Comparison of ENCODE assay signal across 17 cellular contexts in genomic region chr2:66531156-66531555, GRCh38.
DNase-seq lines count a peak whose midpoint lies in the region; ATAC-seq, FAIRE-seq and TF ChIP-seq lines count a peak whose summit lies in the region.
"Had no signal": no experiment of that assay in that cellular context is flagged by ENCODE, and none has a peak within 500 bp of the region (broad histone marks: within the 10 kb centered on the region; RNA-seq: fewer than 3 reads in every experiment).

No MANE protein-coding gene starts in this region.

- H3K36me3 ChIP-seq in astrocyte (ENCODE audit: insufficient read depth, low read length), result no peaks in the 10 kb centered on the region
- H3K36me3 ChIP-seq in mesenchymal stem cell (ENCODE audit: control insufficient read depth in 1 of 2, insufficient read depth in 2 of 2, low read depth in 1 of 2, low read length in 2 of 2), result peaks cover 0 to 27% of the 10 kb centered on the region in 2 experiments
- H3K36me3 ChIP-seq in HAP-1 (replicated peaks), result no peaks in the 10 kb centered on the region
- H3K36me3 ChIP-seq: BLaER1 had no signal

- no peak overlapping the region for H2BK15ac ChIP-seq in mesenchymal stem cell (ENCODE audit: low read depth, poor library complexity, severe bottlenecking)

- no peaks in the 10 kb centered on the region for H3K36me3 Mint-ChIP-seq in astrocyte (ENCODE audit: low read depth, unreplicated experiment)
- no peaks in the 10 kb centered on the region for H3K36me3 Mint-ChIP-seq in activated CD8-positive, alpha-beta T cell treated with anti-CD3 and anti-CD28 coated beads for 36 hours (ENCODE audit: low read depth)
- H3K36me3 Mint-ChIP-seq: CD8-positive, alpha-beta T cell had no signal

- no peak overlapping the region for H2BK12ac ChIP-seq in mesenchymal stem cell (ENCODE audit: low read length in 2 of 2)

- H3K14ac ChIP-seq in mesenchymal stem cell (ENCODE audit: low read length in 2 of 2), result no peak overlapping the region

- H4K8ac ChIP-seq in mesenchymal stem cell (ENCODE audit: low read length), result no peak overlapping the region

- H3K27ac Mint-ChIP-seq in astrocyte (ENCODE audit: unreplicated experiment), result no peak overlapping the region
- no peak overlapping the region for H3K27ac Mint-ChIP-seq in activated CD8-positive, alpha-beta T cell treated with anti-CD3 and anti-CD28 coated beads for 36 hours
- H3K27ac Mint-ChIP-seq: CD8-positive, alpha-beta T cell had no signal

- H4K91ac ChIP-seq in mesenchymal stem cell (ENCODE audit: low read length), result no peak overlapping the region

- no peak overlapping the region for H3K27ac ChIP-seq in astrocyte (ENCODE audit: low read depth, low read length)
- H3K27ac ChIP-seq in mesenchymal stem cell (ENCODE audit: low read length, poor library complexity, severe bottlenecking), result no peak overlapping the region
- H3K27ac ChIP-seq: BLaER1, PC-9 had no signal

- H3K9me3 ChIP-seq in astrocyte (ENCODE audit: insufficient read depth, low read depth, low read length) (no peaks in the 10 kb centered on the region), mesenchymal stem cell (ENCODE audit: control insufficient read depth, low read length) (no peaks in the 10 kb centered on the region), HAP-1 (no peaks in the 10 kb centered on the region)
- H3K9me3 ChIP-seq: BLaER1 had no signal

- H3K4me1 ChIP-seq in astrocyte (ENCODE audit: insufficient read depth, low read length), result no peaks in the 10 kb centered on the region
- no peaks in the 10 kb centered on the region for H3K4me1 ChIP-seq in mesenchymal stem cell (ENCODE audit: control insufficient read depth, insufficient read depth, low read depth, low read length)
- peaks cover 22% of the 10 kb centered on the region for H3K4me1 ChIP-seq in HAP-1
- H3K4me1 ChIP-seq: BLaER1 had no signal

- H2AK5ac ChIP-seq in mesenchymal stem cell (ENCODE audit: low read length, severe bottlenecking), result no peak overlapping the region

- H3K4me3 Mint-ChIP-seq in astrocyte (ENCODE audit: unreplicated experiment), result no peak overlapping the region
- H3K4me3 Mint-ChIP-seq in activated CD8-positive, alpha-beta T cell treated with anti-CD3 and anti-CD28 coated beads for 36 hours, result no peak overlapping the region
- H3K4me3 Mint-ChIP-seq: CD8-positive, alpha-beta T cell had no signal

- H3K9ac ChIP-seq in astrocyte (ENCODE audit: low read length) (no peak overlapping the region), mesenchymal stem cell (ENCODE audit: low read length) (no peak overlapping the region)
- H3K9ac ChIP-seq: BLaER1 had no signal

- H3K4me3 ChIP-seq in astrocyte (ENCODE audit: insufficient read depth, low read depth, low read length), result no peak overlapping the region
- H3K4me3 ChIP-seq in mesenchymal stem cell (ENCODE audit: insufficient read depth in 1 of 2, low read depth in 1 of 2, low read length in 2 of 2), result no peak overlapping the region
- no peak overlapping the region for H3K4me3 ChIP-seq in HAP-1
- H3K4me3 ChIP-seq: BLaER1, PC-9 had no signal

- no peak overlapping the region for H2BK5ac ChIP-seq in mesenchymal stem cell (ENCODE audit: low read depth, low read length, poor library complexity, severe bottlenecking)

- no peak overlapping the region for H3K4ac ChIP-seq in mesenchymal stem cell (ENCODE audit: low read depth in 1 of 2, low read length in 2 of 2)

- no peaks in the 10 kb centered on the region for H3K79me1 ChIP-seq in mesenchymal stem cell (replicated peaks; ENCODE audit: low read length, poor library complexity, severe bottlenecking)

- no peak overlapping the region for H3K18ac ChIP-seq in mesenchymal stem cell (ENCODE audit: low read depth in 1 of 2, low read length in 2 of 2)

- no peaks in the 10 kb centered on the region for H3K79me2 ChIP-seq in astrocyte (ENCODE audit: insufficient read depth, low read length)

- CTCF ChIA-PET in activated CD8-positive, alpha-beta T cell treated with anti-CD3 and anti-CD28 coated beads for 36 hours (lab: Charles Lee), result no interaction called here

- intact Hi-C loops in activated CD8-positive, alpha-beta T cell treated with anti-CD3 and anti-CD28 coated beads for 36 hours (cut with micrococcal nuclease), result no loop called here

- H3K27me3 ChIP-seq in astrocyte (ENCODE audit: insufficient read depth, low read length), result no peaks in the 10 kb centered on the region
- H3K27me3 ChIP-seq in mesenchymal stem cell (ENCODE audit: control insufficient read depth in 1 of 2, insufficient read depth in 1 of 2, low read length in 2 of 2), result no peaks in the 10 kb centered on the region
- H3K27me3 ChIP-seq in HAP-1 (ENCODE audit: low read depth), result no peaks in the 10 kb centered on the region
- H3K27me3 ChIP-seq: BLaER1 had no signal

- in situ Hi-C loops in HAP-1 (cut with MboI; ENCODE audit: low sequenced_read_pairs), result no loop called here

- no peak overlapping the region for H2AFZ ChIP-seq in astrocyte (ENCODE audit: low read depth, low read length)
- H2AFZ ChIP-seq in mesenchymal stem cell (ENCODE audit: low read depth, low read length), result no peak overlapping the region
- H2AFZ ChIP-seq: PC-9 had no signal

- peaks cover 4% of the 10 kb centered on the region for H3K9me3 Mint-ChIP-seq in astrocyte (ENCODE audit: unreplicated experiment)
- H3K9me3 Mint-ChIP-seq in activated CD8-positive, alpha-beta T cell treated with anti-CD3 and anti-CD28 coated beads for 36 hours, result no peaks in the 10 kb centered on the region
- H3K9me3 Mint-ChIP-seq: CD8-positive, alpha-beta T cell had no signal

- H3K4me1 Mint-ChIP-seq in astrocyte (ENCODE audit: low read depth, unreplicated experiment), result no peaks in the 10 kb centered on the region
- no peaks in the 10 kb centered on the region for H3K4me1 Mint-ChIP-seq in activated CD8-positive, alpha-beta T cell treated with anti-CD3 and anti-CD28 coated beads for 36 hours (ENCODE audit: low read depth)

- peaks cover 8% of the 10 kb centered on the region for H3K27me3 Mint-ChIP-seq in astrocyte (ENCODE audit: low read depth, unreplicated experiment)
- no peaks in the 10 kb centered on the region for H3K27me3 Mint-ChIP-seq in activated CD8-positive, alpha-beta T cell treated with anti-CD3 and anti-CD28 coated beads for 36 hours

- H3K23ac ChIP-seq in mesenchymal stem cell (ENCODE audit: low read length in 2 of 2), result no peak overlapping the region

- H3K4me2 ChIP-seq in astrocyte (ENCODE audit: low read length) (no peak overlapping the region), mesenchymal stem cell (ENCODE audit: low read length, poor library complexity, severe bottlenecking) (no peak overlapping the region)
- H3K4me2 ChIP-seq: BLaER1, PC-9 had no signal

- no peak for ATAC-seq in activated CD8-positive, alpha-beta T cell treated with anti-CD3 and anti-CD28 coated beads for 36 hours
- ATAC-seq: CD8-positive, alpha-beta T cell had no signal

- WGBS in mesenchymal stem cell, result no CpG with 5 or more reads among the region's 1 CpG

- POLR2A ChIA-PET in activated CD8-positive, alpha-beta T cell treated with anti-CD3 and anti-CD28 coated beads for 36 hours (lab: Charles Lee), result no interaction called here

- peak; percentile 25 for DNase-seq in NCI-H2227 treated with DMSO at 0.1 percent for 48 hours (lab: John Stamatoyannopoulos, UW)
- DNase-seq in NCI-H2227 (lab: John Stamatoyannopoulos, UW; ENCODE audit: unreplicated experiment), result no peak
- DNase-seq in astrocyte (ENCODE audit: low read depth), result peak; percentile 22
- DNase-seq in mesenchymal stem cell, result peak; percentile 61
- no peak for DNase-seq in activated CD8-positive, alpha-beta T cell treated with anti-CD3 and anti-CD28 coated beads for 36 hours
- DNase-seq in activated gamma-delta T cell treated with Interleukin-2 at 50 U/mL for 16 hours, result no peak
- no peak for DNase-seq in HAP-1 (ENCODE audit: low spot score in 2 of 2)
- DNase-seq in Ammon's horn (ENCODE audit: low spot score), result no peak
- DNase-seq: 8988T; CD8-positive, alpha-beta T cell; DND-41; NCI-H187; NCI-H748 treated with DMSO at 0.1 percent for 48 hours; PC-9 had no signal

- H4K20me1 ChIP-seq in astrocyte (ENCODE audit: insufficient read depth, low read length), result no peaks in the 10 kb centered on the region
- H4K20me1 ChIP-seq: BLaER1 had no signal

- no peak for TF ChIP-seq CTCF in astrocyte (IDR thresholded peaks at IDR 0.05; ENCODE audit: insufficient read depth, low read depth, low read length)
- TF ChIP-seq CTCF in activated CD8-positive, alpha-beta T cell treated with anti-CD3 and anti-CD28 coated beads for 36 hours (IDR thresholded peaks at IDR 0.05), result no peak

- no peak for FAIRE-seq in astrocyte (lab: Jason Lieb, UNC)
- FAIRE-seq: D721Med, H1 had no signal

- no peak overlapping the region for H2BK120ac ChIP-seq in mesenchymal stem cell (ENCODE audit: low read depth, low read length)

Comparison
In these comparisons a context has a peak if more than half of its experiments do, and no peak if none do; other contexts are left out.
1. DNase-seq: peak in NCI-H2227 treated with DMSO at 0.1 percent for 48 hours (single experiment), astrocyte (single experiment) and mesenchymal stem cell (single experiment); none in NCI-H2227 (single experiment), activated CD8-positive, alpha-beta T cell treated with anti-CD3 and anti-CD28 coated beads for 36 hours (single experiment), activated gamma-delta T cell treated with Interleukin-2 at 50 U/mL for 16 hours (single experiment), HAP-1 (0 of 2) and Ammon's horn (single experiment).